8 cellular contexts compared by ENCODE assay signal in the genomic region with DNA sequence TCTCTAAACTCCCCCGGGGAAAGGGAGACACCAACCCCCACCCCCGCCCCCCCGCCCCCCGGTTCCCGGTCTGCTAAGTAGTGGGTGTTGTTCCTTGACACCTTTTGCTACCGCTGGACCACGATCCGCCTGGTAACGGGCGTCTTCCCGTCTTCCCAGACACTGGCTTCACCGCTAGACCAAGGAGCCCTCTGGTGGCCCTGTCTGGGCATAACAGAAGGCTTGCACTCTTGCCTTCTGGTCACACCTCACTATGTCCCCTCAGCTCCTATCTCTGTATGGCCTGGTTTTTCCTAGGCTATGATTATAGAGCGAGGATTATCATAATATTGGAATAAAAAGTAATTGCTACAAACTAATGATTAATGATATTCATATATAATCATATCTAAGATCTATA. TPM values are rescaled to one million over a fixed set of nuclear protein-coding genes. Genes with fewer than 3 reads are reported as not detected.
DNase-seq lines count a peak whose midpoint lies in the region; TF ChIP-seq lines count a peak whose summit lies in the region.
"Not testable (repeated sequence)": the region's sequence is repeated elsewhere in the genome, so short reads cannot be mapped to it uniquely, and the experiment has no call there.

No MANE protein-coding gene starts in this region.

- H3K4me1 ChIP-seq in liver (ENCODE audit: control insufficient read depth in 4 of 4, insufficient read depth in 4 of 4, low read length in 3 of 4), result not testable (repeated sequence)

- H3K27ac ChIP-seq in liver (ENCODE audit: low read depth in 1 of 2, low read length in 2 of 2), result not testable (repeated sequence)

- TF ChIP-seq CTCF in AG09319 (IDR thresholded peaks at IDR 0.05; ENCODE audit: low read depth, low read length) (peak; percentile 30), GM12873 (IDR thresholded peaks at IDR 0.05; ENCODE audit: insufficient read depth, low read depth, low read length, missing control alignments) (peak; percentile 48), astrocyte of the cerebellum (IDR thresholded peaks at IDR 0.05; ENCODE audit: low read depth, low read length, missing control alignments) (peak; percentile 28), fibroblast of mammary gland (conservative IDR thresholded peaks at IDR 0.05; ENCODE audit: control insufficient read depth, insufficient read depth, low read depth, low read length) (peak; percentile 42), liver (IDR thresholded peaks at IDR 0.05; ENCODE audit: low read depth, low read length, missing input control) (peak; percentile 11)

- WGBS in liver, result 82% methylated on average over 13 of the region's 13 CpGs

- not testable (repeated sequence) for H3K4me3 ChIP-seq in astrocyte of the cerebellum (ENCODE audit: low read depth, low read length); fibroblast of mammary gland (ENCODE audit: control insufficient read depth, low read depth, low read length); liver (ENCODE audit: low read depth in 1 of 3, low read length in 3 of 3)

- not testable (repeated sequence) for DNase-seq in AG09319 (ENCODE audit: extremely low read depth, low read depth); astrocyte of the cerebellum (ENCODE audit: low read depth)
- DNase-seq in NCI-H1417 (lab: John Stamatoyannopoulos, UW) (peak in 2 of 3 experiments; percentile 5 to 12), UCSD-AML1 (lab: John Stamatoyannopoulos, UW; ENCODE audit: unreplicated experiment) (peak; percentile 27), fibroblast of mammary gland (ENCODE audit: low read depth) (peak; percentile 55)
- DNase-seq in stimulated activated CD4-positive, alpha-beta T cell treated with anti-CD3 and anti-CD28 coated beads, Interleukin-15, amount 100 ng/mL, for 24 hours, result peak; percentile 40

- H3K9ac ChIP-seq in liver (ENCODE audit: low read depth in 1 of 2, low read length in 2 of 2), result not testable (repeated sequence)

- peaks cover 20 to 57% (median 37%) of the 10 kb centered on the region in 4 donors for H3K36me3 ChIP-seq in liver (ENCODE audit: control insufficient read depth in 4 of 4, insufficient read depth in 3 of 4, low read depth in 1 of 4, low read length in 3 of 4)

- TF ChIP-seq RAD21 in liver (IDR thresholded peaks at IDR 0.05), result not testable (repeated sequence)

- H3K9me3 ChIP-seq in liver (ENCODE audit: control insufficient read depth in 4 of 4, low read length in 3 of 4), result not testable (repeated sequence)

- not testable (repeated sequence) for H3K27me3 ChIP-seq in liver (ENCODE audit: control insufficient read depth in 4 of 4, insufficient read depth in 4 of 4, low read length in 3 of 4)

- in situ Hi-C loops in astrocyte of the cerebellum (cut with HindIII; ENCODE audit: low sequenced_read_pairs), result not testable (repeated sequence)

RNA-seq across cellular contexts. Expression of a gene that starts 19.3 kb away (rescaled TPM):
- total RNA-seq in liver, result 10 to 100 TPM; 21.5 to 43.0 TPM
- 10 to 100 TPM in 1 of 2 donors, 1 to 10 TPM in 1; 5.0 to 10.0 TPM for polyA plus RNA-seq in liver

RNA-seq across cellular contexts. Expression of a gene that starts 47.8 kb away (rescaled TPM):
- 10 to 100 TPM; 19.8 to 24.1 TPM for total RNA-seq in liver
- polyA plus RNA-seq in liver, result 10 to 100 TPM in 1 of 2 donors, 1 to 10 TPM in 1; 8.4 to 11.1 TPM
